Comparison of ENCODE assay signal across 11 cellular contexts in genomic region chr5:58491216-58491892, GRCh38.
DNase-seq lines count a peak whose midpoint lies in the region; ATAC-seq and TF ChIP-seq lines count a peak whose summit lies in the region.
"Had no signal": no experiment of that assay in that cellular context is flagged by ENCODE, and none has a peak within 500 bp of the region (broad histone marks: within the 10 kb centered on the region; RNA-seq: fewer than 3 reads in every experiment).

TSS of gene GAPT (plus strand) at chr5:58491435. CDS start at chr5:58494537, 3,102 bp downstream.

- no peaks in the 10 kb centered on the region for H3K27me3 ChIP-seq in effector memory CD4-positive, alpha-beta T cell (replicated peaks; ENCODE audit: control insufficient read depth, insufficient read depth, low read length, poor library complexity, severe bottlenecking)

- H3K9me3 ChIP-seq in effector memory CD4-positive, alpha-beta T cell (ENCODE audit: control insufficient read depth, low read length), result no peaks in the 10 kb centered on the region

- no peaks in the 10 kb centered on the region for H3K36me3 ChIP-seq in effector memory CD4-positive, alpha-beta T cell (ENCODE audit: control insufficient read depth, insufficient read depth, low read length)

- peak; percentile 91 for ATAC-seq in GM19351 (IDR thresholded peaks at IDR 0.05; ENCODE audit: unreplicated experiment)
- peak; percentile 65 for ATAC-seq in HG03045 (IDR thresholded peaks at IDR 0.05; ENCODE audit: unreplicated experiment)
- ATAC-seq in HG02571 (IDR thresholded peaks at IDR 0.05; ENCODE audit: unreplicated experiment), result no peak

- H3K4me3 ChIP-seq in effector memory CD4-positive, alpha-beta T cell (ENCODE audit: insufficient read depth, low read depth, low read length, poor library complexity, severe bottlenecking), result no peak within 1 kb of the TSS
- H3K4me3 ChIP-seq: coronary artery, lung had no signal

- TF ChIP-seq POLR2A in erythroblast (IDR thresholded peaks at IDR 0.05; ENCODE audit: low read length), result no peak

- H3K4me1 ChIP-seq in effector memory CD4-positive, alpha-beta T cell (ENCODE audit: control insufficient read depth, insufficient read depth, low read length, poor library complexity, severe bottlenecking), result no peaks in the 10 kb centered on the region

- no peak within 1 kb of the TSS for H3K27ac ChIP-seq in effector memory CD4-positive, alpha-beta T cell (ENCODE audit: insufficient read depth, low read length, poor library complexity, severe bottlenecking)
- H3K27ac ChIP-seq: coronary artery had no signal

- peak; percentile 88 for DNase-seq in OCI-M1 (lab: John Stamatoyannopoulos, UW)
- DNase-seq in pons (ENCODE audit: low spot score), result peak; percentile 74
- no peak for DNase-seq in GM03348 (ENCODE audit: low spot score)
- no peak for DNase-seq in effector memory CD4-positive, alpha-beta T cell
- DNase-seq in erythroblast (lab: John Stamatoyannopoulos, UW), result no peak
- DNase-seq: NCI-H1436 had no signal

Comparison
In these comparisons a context has a peak if more than half of its experiments do, and no peak if none do; other contexts are left out.
1. DNase-seq: peak in OCI-M1 (single experiment) and pons (single experiment); none in GM03348 (single experiment), effector memory CD4-positive, alpha-beta T cell (0 of 3) and erythroblast (0 of 2).